ENCODE assay signal across 8 cellular contexts in genomic region chr19:48319647-48320537, GRCh38. TPM values are rescaled to one million over a fixed set of nuclear protein-coding genes. Genes with fewer than 3 reads are reported as not detected.
DNase-seq lines count a peak whose midpoint lies in the region; ATAC-seq and TF ChIP-seq lines count a peak whose summit lies in the region.

No MANE protein-coding gene starts in this region.

- no peaks in the 10 kb centered on the region for H3K36me3 ChIP-seq in osteoblast (ENCODE audit: insufficient read depth, low read length)
- no peaks in the 10 kb centered on the region for H3K36me3 ChIP-seq in tibial nerve

- no peak overlapping the region for H3K4me3 ChIP-seq in osteoblast (ENCODE audit: insufficient read depth, low read length)
- no peak overlapping the region for H3K4me3 ChIP-seq in tibial nerve

- TF ChIP-seq POLR2A in tibial nerve (IDR thresholded peaks at IDR 0.05), result no peak

- no peak for ATAC-seq in GM21825 (IDR thresholded peaks at IDR 0.05; ENCODE audit: unreplicated experiment)

- H3K4me2 ChIP-seq in osteoblast (ENCODE audit: insufficient read depth, low read length), result no peak overlapping the region

- TF ChIP-seq EP300 in tibial nerve (IDR thresholded peaks at IDR 0.05), result no peak

- peak; percentile 41 for DNase-seq in DMS153 (lab: John Stamatoyannopoulos, UW)
- DNase-seq in SHP77 treated with DMSO at 0.1 percent for 48 hours (lab: John Stamatoyannopoulos, UW), result peak; percentile 25
- DNase-seq in activated gamma-delta T cell treated with anti-CD3 and anti-CD28 coated beads, Interleukin-2, amount 50 U/mL, for 16 hours (ENCODE audit: low read depth), result peak; percentile 68
- peak; percentile 61 for DNase-seq in germinal center (ENCODE audit: low spot score)
- peak; percentile 98 for DNase-seq in osteoblast (ENCODE audit: insufficient read length, low spot score, missing footprints)
- DNase-seq in tibial nerve (ENCODE audit: low spot score in 2 of 2), result peak; percentile 79 to 92

- H3K9me3 ChIP-seq in osteoblast (ENCODE audit: low read depth, low read length) (no peaks in the 10 kb centered on the region), tibial nerve (no peaks in the 10 kb centered on the region)

- H2AFZ ChIP-seq in osteoblast (ENCODE audit: low read length), result peak overlapping the region; percentile 25

- 33% methylated on average over 16 of the region's 16 CpGs for WGBS in tibial nerve, 2 donors

- H3K4me1 ChIP-seq in osteoblast (ENCODE audit: insufficient read depth, low read length) (peaks cover 18% of the 10 kb centered on the region), tibial nerve (peaks cover 2 to 44% (median 26%) of the 10 kb centered on the region in 4 donors)

- H3K27ac ChIP-seq in osteoblast (ENCODE audit: low read depth, low read length), result no peak overlapping the region
- peak overlapping the region; percentile 98 to 100 (median 99) for H3K27ac ChIP-seq in tibial nerve

- peak; percentile 56 for TF ChIP-seq CTCF in LNCAP (IDR thresholded peaks at IDR 0.05)
- TF ChIP-seq CTCF in osteoblast (IDR thresholded peaks at IDR 0.05; ENCODE audit: extremely low read depth, low read depth, low read length), result peak; percentile 83
- TF ChIP-seq CTCF in tibial nerve (IDR thresholded peaks at IDR 0.05), result peak; percentile 78 to 90 (median 81)

- H3K27me3 ChIP-seq in osteoblast (ENCODE audit: insufficient read depth, low read length) (no peaks in the 10 kb centered on the region), tibial nerve (no peaks in the 10 kb centered on the region)

- no peaks in the 10 kb centered on the region for H3K79me2 ChIP-seq in osteoblast (ENCODE audit: insufficient read depth, low read length)

- H4K20me1 ChIP-seq in osteoblast (ENCODE audit: insufficient read depth, low read length), result no peaks in the 10 kb centered on the region

RNA-seq across cellular contexts. Expression of gene EMP3, which starts 5.5 kb away (rescaled TPM):
- 185 and 216 TPM in 2 replicates for total RNA-seq in osteoblast
- total RNA-seq in tibial nerve, result 10 to 100 TPM; 22.2 to 52.5 (median 33.3) TPM

RNA-seq across cellular contexts. Expression of gene TMEM143, which starts 43.8 kb away (rescaled TPM):
- total RNA-seq in osteoblast (4.3 and 4.7 TPM in 2 replicates), tibial nerve (10 to 100 TPM in 2 of 4 donors, 1 to 10 TPM in 2; 8.3 to 14.4 (median 10.2) TPM)

RNA-seq across cellular contexts. Expression of gene SYNGR4, which starts 44.3 kb away (rescaled TPM):
- total RNA-seq in osteoblast, result not detected in 2 replicates
- total RNA-seq in tibial nerve, result not detected

RNA-seq across cellular contexts. Expression of gene ZNF114, which starts 50.0 kb away (rescaled TPM):
- total RNA-seq in osteoblast (under 0.01 and 0.29 TPM in 2 replicates), tibial nerve (under 1 TPM in 1 of 4 donors, not detected in 3; 0.21 TPM)

Comparison
In these comparisons a context has a peak if more than half of its experiments do, and no peak if none do; other contexts are left out.
1. DNase-seq: peak in every context shown above with its lines; median percentile 98 in osteoblast; 86 in tibial nerve; 68 in activated gamma-delta T cell treated with anti-CD3 and anti-CD28 coated beads, Interleukin-2, amount 50 U/mL, for 16 hours; 61 in germinal center; 41 in DMS153; 25 in SHP77 treated with DMSO at 0.1 percent for 48 hours.